1 cellular context compared by ENCODE assay signal in genomic region chr19:6087074-6087506, GRCh38.
TF ChIP-seq lines count a peak whose summit lies in the region.

No MANE protein-coding gene starts in this region.

TF ChIP-seq in HepG2, 621 proteins besides CTCF, POLR2A, EP300 and RAD21 (continued from another document):
- peak; percentile 71 for TF ChIP-seq HNF1A (IDR thresholded peaks at IDR 0.05; ENCODE audit: low read depth)
- peak; percentile 61; the same call in 1 of the 2 replicates for TF ChIP-seq HNF1A (CRISPR knock-in tag; IDR thresholded peaks at IDR 0.05; ENCODE audit: borderline replicate concordance)
- TF ChIP-seq ZNF503 (CRISPR knock-in tag; IDR thresholded peaks at IDR 0.05), result no peak
